In genomic region chr1:21344750-21345443, GRCh38 we compare ENCODE assay signal across 8 cellular contexts. TPM values are rescaled to one million over a fixed set of nuclear protein-coding genes. Genes with fewer than 3 reads are reported as not detected.
DNase-seq lines count a peak whose midpoint lies in the region; ATAC-seq, FAIRE-seq and TF ChIP-seq lines count a peak whose summit lies in the region.

No MANE protein-coding gene starts in this region.

- H3K36me3 ChIP-seq in kidney (ENCODE audit: control insufficient read depth in 1 of 2, insufficient read depth in 2 of 2, low read length in 2 of 2) (no peaks in the 10 kb centered on the region), subcutaneous abdominal adipose tissue (ENCODE audit: control insufficient read depth in 5 of 5, insufficient read depth in 5 of 5, low read length in 5 of 5) (peaks cover 0 to 2% (median 0%) of the 10 kb centered on the region in 5 donors)

- H3K4me3 Mint-ChIP-seq in activated naive CD4-positive, alpha-beta T cell treated with anti-CD3 and anti-CD28 coated beads for 36 hours: peak overlapping the region; percentile 92
- peak overlapping the region; percentile 76 for H3K4me3 Mint-ChIP-seq in activated naive CD8-positive, alpha-beta T cell treated with anti-CD3 and anti-CD28 coated beads, Interleukin-2, amount 10 ng/mL, durations not matched to agents 7 days and 5 days

- H3K27me3 ChIP-seq in subcutaneous abdominal adipose tissue (ENCODE audit: control insufficient read depth in 5 of 5, insufficient read depth in 4 of 5, low read length in 5 of 5): no peaks in the 10 kb centered on the region

- H3K27ac ChIP-seq in kidney (ENCODE audit: low read depth in 2 of 2, low read length in 2 of 2): peak overlapping the region; percentile 74 to 78
- peak overlapping the region; percentile 72 for H3K27ac ChIP-seq in subcutaneous abdominal adipose tissue (ENCODE audit: low read depth, low read length)

- peaks cover 39% of the 10 kb centered on the region for H3K4me1 Mint-ChIP-seq in activated naive CD4-positive, alpha-beta T cell treated with anti-CD3 and anti-CD28 coated beads for 36 hours (ENCODE audit: low read depth)
- H3K4me1 Mint-ChIP-seq in activated naive CD8-positive, alpha-beta T cell treated with anti-CD3 and anti-CD28 coated beads, Interleukin-2, amount 10 ng/mL, durations not matched to agents 7 days and 5 days: peaks cover 37% of the 10 kb centered on the region

- H3K27me3 Mint-ChIP-seq in activated naive CD4-positive, alpha-beta T cell treated with anti-CD3 and anti-CD28 coated beads for 36 hours (ENCODE audit: low read depth): no peaks in the 10 kb centered on the region
- no peaks in the 10 kb centered on the region for H3K27me3 Mint-ChIP-seq in activated naive CD8-positive, alpha-beta T cell treated with anti-CD3 and anti-CD28 coated beads, Interleukin-2, amount 10 ng/mL, durations not matched to agents 7 days and 5 days

- peak overlapping the region; percentile 92 for H3K27ac Mint-ChIP-seq in activated naive CD4-positive, alpha-beta T cell treated with anti-CD3 and anti-CD28 coated beads for 36 hours
- H3K27ac Mint-ChIP-seq in activated naive CD8-positive, alpha-beta T cell treated with anti-CD3 and anti-CD28 coated beads, Interleukin-2, amount 10 ng/mL, durations not matched to agents 7 days and 5 days: peak overlapping the region; percentile 93

- peaks cover 33% of the 10 kb centered on the region for H3K36me3 Mint-ChIP-seq in activated naive CD4-positive, alpha-beta T cell treated with anti-CD3 and anti-CD28 coated beads for 36 hours (ENCODE audit: low read depth)
- peaks cover 5% of the 10 kb centered on the region for H3K36me3 Mint-ChIP-seq in activated naive CD8-positive, alpha-beta T cell treated with anti-CD3 and anti-CD28 coated beads, Interleukin-2, amount 10 ng/mL, durations not matched to agents 7 days and 5 days

- no peak for FAIRE-seq in kidney (lab: Jason Lieb, UNC)

- POLR2A ChIA-PET in activated naive CD8-positive, alpha-beta T cell treated with anti-CD3 and anti-CD28 coated beads, Interleukin-2, amount 10 ng/mL, durations not matched to agents 7 days and 5 days (lab: Charles Lee): interaction anchor here (0.6 to 5.0 kb wide), 26 partner anchors 8 to 1226 kb away, joined by 3 to 80 read pairs (median 4); partner anchors contain the start of genes CDC42, ECE1 and HP1BP3

- TF ChIP-seq CTCF in kidney (IDR thresholded peaks at IDR 0.05; ENCODE audit: borderline replicate concordance, extremely low read depth, insufficient read depth): no peak

- ATAC-seq in HG03342 (IDR thresholded peaks at IDR 0.05; ENCODE audit: unreplicated experiment): peak; percentile 27
- ATAC-seq in activated naive CD8-positive, alpha-beta T cell treated with anti-CD3 and anti-CD28 coated beads, Interleukin-2, amount 10 ng/mL, durations not matched to agents 7 days and 5 days (ENCODE audit: low read depth): peak; percentile 27

- no peaks in the 10 kb centered on the region for H3K9me3 Mint-ChIP-seq in activated naive CD4-positive, alpha-beta T cell treated with anti-CD3 and anti-CD28 coated beads for 36 hours
- no peaks in the 10 kb centered on the region for H3K9me3 Mint-ChIP-seq in activated naive CD8-positive, alpha-beta T cell treated with anti-CD3 and anti-CD28 coated beads, Interleukin-2, amount 10 ng/mL, durations not matched to agents 7 days and 5 days

- H3K9ac ChIP-seq in kidney (ENCODE audit: low read length in 2 of 2) (peak overlapping the region; percentile 34 to 60), subcutaneous abdominal adipose tissue (ENCODE audit: low read length in 5 of 5) (peak overlapping the region in 4 of 5 donors; percentile 63 to 80 (median 76))

- H3K4me3 ChIP-seq in kidney (ENCODE audit: low read length in 2 of 2): peak overlapping the region; percentile 52 to 64
- peak overlapping the region; percentile 62 to 83 (median 80) for H3K4me3 ChIP-seq in subcutaneous abdominal adipose tissue (ENCODE audit: low read depth in 1 of 5, low read length in 5 of 5)

- H3K4me1 ChIP-seq in kidney (ENCODE audit: control insufficient read depth in 1 of 2, insufficient read depth in 1 of 2, low read depth in 1 of 2, low read length in 2 of 2) (peaks cover 32 to 45% of the 10 kb centered on the region in 2 donors), subcutaneous abdominal adipose tissue (ENCODE audit: control insufficient read depth in 5 of 5, insufficient read depth in 5 of 5, low read length in 5 of 5) (peaks cover 15 to 65% (median 60%) of the 10 kb centered on the region in 5 donors)

- no peaks in the 10 kb centered on the region for H3K9me3 ChIP-seq in kidney (ENCODE audit: control insufficient read depth in 1 of 2, low read length in 2 of 2)
- no peaks in the 10 kb centered on the region for H3K9me3 ChIP-seq in subcutaneous abdominal adipose tissue (ENCODE audit: control insufficient read depth in 5 of 5, low read length in 5 of 5)

- no peak for DNase-seq in activated naive CD4-positive, alpha-beta T cell treated with anti-CD3 and anti-CD28 coated beads for 36 hours
- no peak for DNase-seq in activated naive CD4-positive, alpha-beta T cell treated with anti-CD3 and anti-CD28 coated beads, Interleukin-2, amount 50 U/mL, for 16 hours
- no peak for DNase-seq in activated naive CD8-positive, alpha-beta T cell treated with anti-CD3 and anti-CD28 coated beads, Interleukin-2, amount 10 ng/mL, durations not matched to agents 7 days and 5 days
- peak; percentile 85 for DNase-seq in kidney
- DNase-seq in activated effector memory CD4-positive, alpha-beta T cell treated with Interleukin-2 at 50 U/mL for 16 hours: no peak
- DNase-seq in A172 (ENCODE audit: low spot score): no peak

- CTCF ChIA-PET in activated naive CD4-positive, alpha-beta T cell treated with anti-CD3 and anti-CD28 coated beads for 36 hours (lab: Charles Lee): interaction anchor here (0.6 to 3.0 kb wide), 12 partner anchors 10 to 678 kb away, joined by 3 to 11 read pairs (median 4); no protein-coding TSS in a partner anchor

- intact Hi-C loops in activated naive CD4-positive, alpha-beta T cell treated with anti-CD3 and anti-CD28 coated beads for 36 hours (cut with micrococcal nuclease): loop anchor here (1.0 to 10.0 kb wide), 3 partner anchors 52 to 680 kb away; partner anchors contain the start of gene HP1BP3
- intact Hi-C loops in kidney (cut with DNase I): loop anchor here (10.0 kb wide), 1 partner anchor 90 kb away; no protein-coding TSS in a partner anchor

RNA-seq across cellular contexts. Expression of gene ECE1, which starts 54.6 kb away (rescaled TPM):
- 100 to 1,000 TPM; 160 to 166 TPM for total RNA-seq in activated naive CD4-positive, alpha-beta T cell treated with anti-CD3 and anti-CD28 coated beads for 36 hours
- 10 to 100 TPM; 83.2 to 85.5 TPM for total RNA-seq in activated naive CD8-positive, alpha-beta T cell treated with anti-CD3 and anti-CD28 coated beads, Interleukin-2, amount 10 ng/mL, durations not matched to agents 7 days and 5 days
- total RNA-seq in kidney: 128 TPM
- polyA plus RNA-seq in kidney (ENCODE audit: insufficient read depth, low read depth, low replicate concordance): 30.8 TPM
- 65.8 and 66.3 TPM in 2 replicates for total RNA-seq in A172 (2014; rRNA removed; shearing (Covaris generic))
